In genomic region chr15:95369202-95369601, GRCh38 we compare ENCODE assay signal across 18 cellular contexts.
"Had no signal": no experiment of that assay in that cellular context is flagged by ENCODE, and none has a peak within 500 bp of the region (broad histone marks: within the 10 kb centered on the region; RNA-seq: fewer than 3 reads in every experiment).

No MANE protein-coding gene starts in this region.

- H3K36me3 Mint-ChIP-seq: mesothelial cell of epicardium had no signal

- H3K27ac ChIP-seq: colonic mucosa, esophagus muscularis mucosa, foreskin keratinocyte, gastroesophageal sphincter, heart right ventricle, left lung, lower lobe of right lung had no signal

- H3K36me3 ChIP-seq: colonic mucosa, esophagus muscularis mucosa, gastroesophageal sphincter, heart right ventricle, left lung, lower lobe of right lung had no signal

- H3K4me1 ChIP-seq: colonic mucosa, foreskin keratinocyte, left lung, lower lobe of right lung had no signal

- H3K27me3 Mint-ChIP-seq: dendritic cell treated with granulocyte-macrophage colony-stimulating factor and Interleukin-4, amounts not matched to agents 40 ng/mL and 50 ng/mL, for 4 days; effector memory CD8-positive, alpha-beta T cell had no signal

- H3K27ac Mint-ChIP-seq: dendritic cell treated with granulocyte-macrophage colony-stimulating factor and Interleukin-4, amounts not matched to agents 40 ng/mL and 50 ng/mL, for 4 days; effector memory CD8-positive, alpha-beta T cell; endodermal cell; mesothelial cell of epicardium had no signal

- H3K27me3 ChIP-seq: colonic mucosa, esophagus muscularis mucosa, foreskin keratinocyte, gastroesophageal sphincter, heart right ventricle, left lung had no signal

- H3K4me3 Mint-ChIP-seq: dendritic cell treated with granulocyte-macrophage colony-stimulating factor and Interleukin-4, amounts not matched to agents 40 ng/mL and 50 ng/mL, for 4 days; effector memory CD8-positive, alpha-beta T cell; endodermal cell; mesothelial cell of epicardium had no signal

- DNase-seq: colonic mucosa; cortex of kidney; effector CD8-positive, alpha-beta T cell; effector memory CD8-positive, alpha-beta T cell; endodermal cell; foreskin keratinocyte; heart right ventricle; hippocampal formation; left cardiac atrium; left lung; left ventricle myocardium superior; lower lobe of right lung; mesenchymal stem cell; mucosa of descending colon had no signal

- H3K9me3 ChIP-seq: colonic mucosa, esophagus muscularis mucosa, gastroesophageal sphincter, heart right ventricle, left lung, lower lobe of right lung, mucosa of descending colon had no signal

- H3K9me3 Mint-ChIP-seq: dendritic cell treated with granulocyte-macrophage colony-stimulating factor and Interleukin-4, amounts not matched to agents 40 ng/mL and 50 ng/mL, for 4 days; effector memory CD8-positive, alpha-beta T cell; endodermal cell; mesothelial cell of epicardium had no signal

- H3K4me3 ChIP-seq: colonic mucosa, esophagus muscularis mucosa, gastroesophageal sphincter, heart right ventricle, left lung, lower lobe of right lung, mucosa of descending colon had no signal
